Comparison of ENCODE assay signal across 24 cellular contexts in genomic region chr1:12583484-12583883, GRCh38.
"Had no signal": no experiment of that assay in that cellular context is flagged by ENCODE, and none has a peak within 500 bp of the region (broad histone marks: within the 10 kb centered on the region; RNA-seq: fewer than 3 reads in every experiment).

No MANE protein-coding gene starts in this region.

- H3K4me1 ChIP-seq: breast epithelium, Peyer's patch had no signal

- H3K9me3 ChIP-seq: breast epithelium, Peyer's patch, SJSA1 had no signal

- H3K4me3 ChIP-seq: breast epithelium, Peyer's patch, SJSA1 had no signal

- H3K27me3 ChIP-seq: breast epithelium, Peyer's patch, SJSA1 had no signal

- ATAC-seq: activated CD8-positive, alpha-beta T cell treated with anti-CD3 and anti-CD28 coated beads, Interleukin-2, amount 10 ng/mL, durations not matched to agents 7 days and 5 days; WTC11 had no signal

- H3K9me3 Mint-ChIP-seq: T-helper 1 cell treated with Interleukin-12 subunit alpha and Interleukin-12 subunit beta and Interleukin-4 antibody, amounts not matched to agents 30 μg/mL and 1 μg/mL, for 36 hours had no signal

- DNase-seq: activated CD4-positive, alpha-beta T cell treated with anti-CD3 and anti-CD28 coated beads for 48 hours; activated CD4-positive, alpha-beta T cell treated with anti-CD3 and anti-CD28 coated beads, Interleukin-2, amount 50 U/mL, for 4 hours; activated CD4-positive, CD25-positive, alpha-beta regulatory T cell treated with anti-CD3 and anti-CD28 coated beads, Interleukin-2, amount 50 U/mL, for 72 hours; activated CD8-positive, alpha-beta memory T cell treated with anti-CD3 and anti-CD28 coated beads, Interleukin-2, amount 50 U/mL, for 48 hours; activated CD8-positive, alpha-beta T cell treated with anti-CD3 and anti-CD28 coated beads, Interleukin-2, amount 10 ng/mL, durations not matched to agents 7 days and 5 days; activated effector memory CD4-positive, alpha-beta T cell treated with Interleukin-2 at 50 U/mL for 16 hours; activated naive CD4-positive, alpha-beta T cell; activated naive CD8-positive, alpha-beta T cell treated with anti-CD3 and anti-CD28 coated beads for 36 hours; activated T-cell treated with anti-CD3 and anti-CD28 coated beads, Interleukin-2, amount 50 U/mL, for 1 hour; aorta; caudate nucleus; KG1; NCI-H1048; NCI-H146; NCI-H187 treated with DMSO at 0.1 percent for 48 hours; NCI-H2081 treated with DMSO at 0.1 percent for 48 hours; NCI-H446; NCI-H524; Peyer's patch; SHP77 had no signal

- H3K27ac ChIP-seq: Peyer's patch, SJSA1 had no signal

- H3K36me3 Mint-ChIP-seq: WTC11 had no signal

- H3K36me3 ChIP-seq: breast epithelium, SJSA1 had no signal

- H3K27ac Mint-ChIP-seq: activated CD8-positive, alpha-beta T cell treated with anti-CD3 and anti-CD28 coated beads, Interleukin-2, amount 10 ng/mL, durations not matched to agents 7 days and 5 days; activated naive CD8-positive, alpha-beta T cell treated with anti-CD3 and anti-CD28 coated beads for 36 hours; T-helper 1 cell treated with Interleukin-12 subunit alpha and Interleukin-12 subunit beta and Interleukin-4 antibody, amounts not matched to agents 30 μg/mL and 1 μg/mL, for 36 hours; WTC11 had no signal

- H3K4me3 Mint-ChIP-seq: activated CD8-positive, alpha-beta T cell treated with anti-CD3 and anti-CD28 coated beads, Interleukin-2, amount 10 ng/mL, durations not matched to agents 7 days and 5 days; activated naive CD8-positive, alpha-beta T cell treated with anti-CD3 and anti-CD28 coated beads for 36 hours; T-helper 1 cell treated with Interleukin-12 subunit alpha and Interleukin-12 subunit beta and Interleukin-4 antibody, amounts not matched to agents 30 μg/mL and 1 μg/mL, for 36 hours; WTC11 had no signal

- H3K27me3 Mint-ChIP-seq: activated naive CD8-positive, alpha-beta T cell treated with anti-CD3 and anti-CD28 coated beads for 36 hours had no signal
